Comparison of ENCODE assay signal across 11 cellular contexts in genomic region chr1:8462298-8462946, GRCh38.
DNase-seq lines count a peak whose midpoint lies in the region; ATAC-seq and TF ChIP-seq lines count a peak whose summit lies in the region.
"Had no signal": no experiment of that assay in that cellular context is flagged by ENCODE, and none has a peak within 500 bp of the region (broad histone marks: within the 10 kb centered on the region; RNA-seq: fewer than 3 reads in every experiment).

No MANE protein-coding gene starts in this region.

- H3K27me3 ChIP-seq in breast epithelium, result no peaks in the 10 kb centered on the region
- no peaks in the 10 kb centered on the region for H3K27me3 ChIP-seq in mammary epithelial cell (ENCODE audit: insufficient read depth, low read length)
- no peaks in the 10 kb centered on the region for H3K27me3 ChIP-seq in endodermal cell (ENCODE audit: control insufficient read depth, insufficient read depth, low read length, poor library complexity, severe bottlenecking)
- no peaks in the 10 kb centered on the region for H3K27me3 ChIP-seq in neural progenitor cell
- H3K27me3 ChIP-seq in uterus, result no peaks in the 10 kb centered on the region

- H3K9ac ChIP-seq in mammary epithelial cell (ENCODE audit: insufficient read depth, low read length) (no peak overlapping the region), endodermal cell (ENCODE audit: extremely low read depth, low read length, poor library complexity, severe bottlenecking) (no peak overlapping the region), neural progenitor cell (no peak overlapping the region)

- CTCF ChIA-PET in mammary epithelial cell (lab: Charles Lee; ENCODE audit: low non-redundant PET), result no interaction called here
- CTCF ChIA-PET in activated CD4-positive, alpha-beta memory T cell treated with anti-CD3 and anti-CD28 coated beads for 36 hours (lab: Charles Lee), result interaction anchor here (1.0 kb wide), 1 partner anchor 99 kb away, joined by 3 read pairs; no protein-coding TSS in a partner anchor

- DNase-seq in breast epithelium (ENCODE audit: low spot score in 2 of 2) (no peak), mammary epithelial cell (no peak), endodermal cell (peak; percentile 74), neural progenitor cell (ENCODE audit: low spot score) (no peak), uterus (peak in 1 of 2 donors; percentile 42)
- DNase-seq in activated CD4-positive, alpha-beta memory T cell treated with anti-CD3 and anti-CD28 coated beads for 36 hours, result no peak
- DNase-seq: activated naive CD4-positive, alpha-beta T cell treated with anti-CD3 and anti-CD28 coated beads, Interleukin-2, amount 10 ng/mL, durations not matched to agents 7 days and 5 days; mesendoderm had no signal

- ATAC-seq in GM21619 (IDR thresholded peaks at IDR 0.05; ENCODE audit: unreplicated experiment) (no peak), GM18511 (IDR thresholded peaks at IDR 0.05; ENCODE audit: unreplicated experiment) (no peak)

- dilution Hi-C loops in mammary epithelial cell (cut with HindIII; ENCODE audit: low sequenced_read_pairs), result loop anchor here (5.0 kb wide), 1 partner anchor 70 kb away; no protein-coding TSS in a partner anchor

- H4K20me1 ChIP-seq in mammary epithelial cell (ENCODE audit: insufficient read depth, low read length) (no peaks in the 10 kb centered on the region), neural progenitor cell (ENCODE audit: low read depth) (peaks cover 39% of the 10 kb centered on the region)

- TF ChIP-seq POLR2A in breast epithelium (IDR thresholded peaks at IDR 0.05), result no peak
- no peak for TF ChIP-seq POLR2A in uterus (IDR thresholded peaks at IDR 0.05)

- in situ Hi-C loops in mammary epithelial cell (cut with MboI; ENCODE audit: low sequenced_read_pairs in 2 of 2), result no loop called here

- H3K36me3 Mint-ChIP-seq in endodermal cell (ENCODE audit: low read depth) (peaks cover 5% of the 10 kb centered on the region), neural progenitor cell (peaks cover 20% of the 10 kb centered on the region)
- peaks cover 5% of the 10 kb centered on the region for H3K36me3 Mint-ChIP-seq in activated CD4-positive, alpha-beta memory T cell treated with anti-CD3 and anti-CD28 coated beads for 36 hours

- H3K4me1 Mint-ChIP-seq in endodermal cell, result peaks cover 79% of the 10 kb centered on the region
- peaks cover 90% of the 10 kb centered on the region for H3K4me1 Mint-ChIP-seq in neural progenitor cell
- H3K4me1 Mint-ChIP-seq in activated CD4-positive, alpha-beta memory T cell treated with anti-CD3 and anti-CD28 coated beads for 36 hours (ENCODE audit: low read depth), result peaks cover 32% of the 10 kb centered on the region

- POLR2A ChIA-PET in activated CD4-positive, alpha-beta memory T cell treated with anti-CD3 and anti-CD28 coated beads for 36 hours (lab: Charles Lee), result no interaction called here

- H3K4me3 Mint-ChIP-seq in endodermal cell, result no peak overlapping the region
- no peak overlapping the region for H3K4me3 Mint-ChIP-seq in neural progenitor cell
- H3K4me3 Mint-ChIP-seq in activated CD4-positive, alpha-beta memory T cell treated with anti-CD3 and anti-CD28 coated beads for 36 hours, result no peak overlapping the region
- H3K4me3 Mint-ChIP-seq: activated naive CD4-positive, alpha-beta T cell treated with anti-CD3 and anti-CD28 coated beads, Interleukin-2, amount 10 ng/mL, durations not matched to agents 7 days and 5 days; B cell had no signal

- H3K4me1 ChIP-seq in breast epithelium, result peaks cover 3 to 22% of the 10 kb centered on the region in 2 donors
- H3K4me1 ChIP-seq in mammary epithelial cell (ENCODE audit: insufficient read depth, low read length), result peaks cover 5% of the 10 kb centered on the region
- peaks cover 22% of the 10 kb centered on the region for H3K4me1 ChIP-seq in endodermal cell (ENCODE audit: control insufficient read depth, insufficient read depth, low read length)
- H3K4me1 ChIP-seq in neural progenitor cell, result peaks cover 80% of the 10 kb centered on the region
- H3K4me1 ChIP-seq in uterus, result peaks cover 7 to 21% of the 10 kb centered on the region in 2 donors

- H3K27ac ChIP-seq in breast epithelium, result peak overlapping the region; percentile 79
- H3K27ac ChIP-seq in mammary epithelial cell (ENCODE audit: insufficient read depth, low read depth, low read length), result no peak overlapping the region
- H3K27ac ChIP-seq in endodermal cell (ENCODE audit: low read depth, low read length), result peak overlapping the region; percentile 39
- peak overlapping the region; percentile 94 for H3K27ac ChIP-seq in neural progenitor cell
- H3K27ac ChIP-seq in uterus, result peak overlapping the region; percentile 82 to 95

- no peaks in the 10 kb centered on the region for H3K36me3 ChIP-seq in breast epithelium
- no peaks in the 10 kb centered on the region for H3K36me3 ChIP-seq in mammary epithelial cell (ENCODE audit: insufficient read depth, low read length)
- peaks cover 40% of the 10 kb centered on the region for H3K36me3 ChIP-seq in endodermal cell (ENCODE audit: control insufficient read depth, insufficient read depth, low read length)
- no peaks in the 10 kb centered on the region for H3K36me3 ChIP-seq in neural progenitor cell
- H3K36me3 ChIP-seq in uterus, result no peaks in the 10 kb centered on the region

- intact Hi-C loops in breast epithelium (cut with DNase I; ENCODE audit: low total_unique reads), result no loop called here
- intact Hi-C loops in mammary epithelial cell (cut with micrococcal nuclease), result no loop called here
- intact Hi-C loops in uterus (cut with DNase I; ENCODE audit: low total_unique reads), result no loop called here
- intact Hi-C loops in activated CD4-positive, alpha-beta memory T cell treated with anti-CD3 and anti-CD28 coated beads for 36 hours (cut with micrococcal nuclease), result no loop called here

- H2AFZ ChIP-seq in mammary epithelial cell (ENCODE audit: low read depth, low read length), result no peak overlapping the region
- no peak overlapping the region for H2AFZ ChIP-seq in neural progenitor cell (replicated peaks)

- no TSS peak for BruUV-seq in mammary epithelial cell (replicated peaks; lab: Mats Ljungman, UMichigan)

- peak overlapping the region; percentile 53 for H3K27ac Mint-ChIP-seq in endodermal cell
- H3K27ac Mint-ChIP-seq in neural progenitor cell, result peak overlapping the region; percentile 44
- H3K27ac Mint-ChIP-seq in activated CD4-positive, alpha-beta memory T cell treated with anti-CD3 and anti-CD28 coated beads for 36 hours, result no peak overlapping the region

- H3K4me3 ChIP-seq in breast epithelium, result no peak overlapping the region
- no peak overlapping the region for H3K4me3 ChIP-seq in mammary epithelial cell (replicated peaks in 1 of 3; ENCODE audit: insufficient read depth in 1 of 3, low read depth in 2 of 3, low read length in 3 of 3)
- H3K4me3 ChIP-seq in endodermal cell (ENCODE audit: low read length), result no peak overlapping the region
- no peak overlapping the region for H3K4me3 ChIP-seq in neural progenitor cell
- H3K4me3 ChIP-seq in uterus, result no peak overlapping the region

- 88% methylated on average over 13 of the region's 15 CpGs for WGBS in mammary epithelial cell (ENCODE audit: low coverage, missing lambda C conversion rate)
- 83 to 86% methylated on average over 11 to 15 of the region's 15 CpGs for WGBS in endodermal cell (ENCODE audit: insufficient coverage in 1 of 2, insufficient read length in 1 of 2), 2 experiments

- peaks cover 59% of the 10 kb centered on the region for H3F3A ChIP-seq in neural progenitor cell (ENCODE audit: low read depth)

- H3K9me3 ChIP-seq in breast epithelium (no peaks in the 10 kb centered on the region), mammary epithelial cell (replicated peaks; ENCODE audit: insufficient read depth, low read length) (no peaks in the 10 kb centered on the region), endodermal cell (ENCODE audit: control insufficient read depth, low read length) (no peaks in the 10 kb centered on the region), neural progenitor cell (ENCODE audit: low read depth) (no peaks in the 10 kb centered on the region), uterus (no peaks in the 10 kb centered on the region)

- H3K79me2 ChIP-seq in mammary epithelial cell (ENCODE audit: insufficient read depth, low read length) (no peaks in the 10 kb centered on the region), neural progenitor cell (ENCODE audit: low read depth) (peaks cover 48% of the 10 kb centered on the region)

- no peaks in the 10 kb centered on the region for H3K9me3 Mint-ChIP-seq in endodermal cell
- H3K9me3 Mint-ChIP-seq in neural progenitor cell, result no peaks in the 10 kb centered on the region
- no peaks in the 10 kb centered on the region for H3K9me3 Mint-ChIP-seq in activated CD4-positive, alpha-beta memory T cell treated with anti-CD3 and anti-CD28 coated beads for 36 hours
- H3K9me3 Mint-ChIP-seq: activated naive CD4-positive, alpha-beta T cell treated with anti-CD3 and anti-CD28 coated beads, Interleukin-2, amount 10 ng/mL, durations not matched to agents 7 days and 5 days had no signal

- H3K4me2 ChIP-seq in mammary epithelial cell (ENCODE audit: insufficient read depth, low read depth, low read length) (no peak overlapping the region), neural progenitor cell (no peak overlapping the region)

- H3K27me3 Mint-ChIP-seq in endodermal cell (ENCODE audit: insufficient read depth) (no peaks in the 10 kb centered on the region), neural progenitor cell (ENCODE audit: insufficient read depth, low read depth) (peaks cover 2% of the 10 kb centered on the region)
- no peaks in the 10 kb centered on the region for H3K27me3 Mint-ChIP-seq in activated CD4-positive, alpha-beta memory T cell treated with anti-CD3 and anti-CD28 coated beads for 36 hours
- H3K27me3 Mint-ChIP-seq: activated naive CD4-positive, alpha-beta T cell treated with anti-CD3 and anti-CD28 coated beads, Interleukin-2, amount 10 ng/mL, durations not matched to agents 7 days and 5 days; B cell had no signal

- TF ChIP-seq CTCF in breast epithelium (IDR thresholded peaks at IDR 0.05) (no peak), mammary epithelial cell (conservative IDR thresholded peaks at IDR 0.05 in 1 of 2, IDR thresholded peaks at IDR 0.05 in 1 of 2; ENCODE audit: extremely low read depth in 1 of 2, insufficient read depth in 1 of 2, low read depth in 1 of 2, low read length in 2 of 2) (no peak), endodermal cell (conservative IDR thresholded peaks at IDR 0.05) (no peak), neural progenitor cell (IDR thresholded peaks at IDR 0.05) (no peak), uterus (IDR thresholded peaks at IDR 0.05) (no peak)
